ENCODE assay signal across 8 cellular contexts in the genomic region with DNA sequence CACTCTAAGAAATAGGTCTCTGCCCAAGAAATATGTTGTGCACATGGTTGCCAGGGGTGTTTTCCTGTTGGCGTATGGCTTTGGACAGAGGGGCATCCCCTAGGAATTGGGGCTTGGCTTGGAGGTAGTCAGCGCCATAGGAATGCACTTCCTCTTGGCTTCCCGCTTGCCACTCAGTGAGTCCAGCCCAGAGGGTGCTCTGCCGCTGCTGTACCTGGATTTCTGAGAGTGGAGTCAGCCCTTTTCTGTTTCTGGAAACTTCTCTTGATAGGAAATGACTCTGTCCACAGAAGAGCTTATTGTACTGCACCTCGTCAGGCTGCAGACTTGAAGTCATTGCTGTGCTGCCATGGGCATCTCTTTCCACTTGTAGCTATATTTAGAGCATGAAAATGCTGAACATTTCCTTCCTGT.
DNase-seq lines count a peak whose midpoint lies in the region; ATAC-seq and TF ChIP-seq lines count a peak whose summit lies in the region.

No MANE protein-coding gene starts in this region.

- no peaks in the 10 kb centered on the region for H3K36me3 ChIP-seq in Peyer's patch
- peaks cover 2% of the 10 kb centered on the region for H3K36me3 ChIP-seq in endodermal cell (ENCODE audit: control insufficient read depth, insufficient read depth, low read length)

- H3K27me3 Mint-ChIP-seq in natural killer cell treated with Interleukin-12 subunit alpha and Interleukin-12 subunit beta and Interleukin-15 and Interleukin-18, amount 100 ng/mL, for 72 hours, result no peaks in the 10 kb centered on the region
- H3K27me3 Mint-ChIP-seq in endodermal cell (ENCODE audit: insufficient read depth), result no peaks in the 10 kb centered on the region

- H3K36me3 Mint-ChIP-seq in natural killer cell treated with Interleukin-12 subunit alpha and Interleukin-12 subunit beta and Interleukin-15 and Interleukin-18, amount 100 ng/mL, for 72 hours, result no peaks in the 10 kb centered on the region
- no peaks in the 10 kb centered on the region for H3K36me3 Mint-ChIP-seq in endodermal cell (ENCODE audit: low read depth)

- H3K9ac ChIP-seq in endodermal cell (ENCODE audit: extremely low read depth, low read length, poor library complexity, severe bottlenecking), result no peak overlapping the region

- H3K4me1 Mint-ChIP-seq in natural killer cell treated with Interleukin-12 subunit alpha and Interleukin-12 subunit beta and Interleukin-15 and Interleukin-18, amount 100 ng/mL, for 72 hours (ENCODE audit: low read depth in 2 of 2), result peaks cover 46 to 53% of the 10 kb centered on the region in 2 donors
- H3K4me1 Mint-ChIP-seq in endodermal cell, result peaks cover 41% of the 10 kb centered on the region

- TF ChIP-seq POLR2A in Peyer's patch (IDR thresholded peaks at IDR 0.05), result no peak

- H3K27ac Mint-ChIP-seq in natural killer cell treated with Interleukin-12 subunit alpha and Interleukin-12 subunit beta and Interleukin-15 and Interleukin-18, amount 100 ng/mL, for 72 hours, result peak overlapping the region in 1 of 2 donors; percentile 18
- H3K27ac Mint-ChIP-seq in endodermal cell, result no peak overlapping the region

- no peaks in the 10 kb centered on the region for H3K27me3 ChIP-seq in Peyer's patch
- no peaks in the 10 kb centered on the region for H3K27me3 ChIP-seq in endodermal cell (ENCODE audit: control insufficient read depth, insufficient read depth, low read length, poor library complexity, severe bottlenecking)

- H3K4me3 Mint-ChIP-seq in natural killer cell treated with Interleukin-12 subunit alpha and Interleukin-12 subunit beta and Interleukin-15 and Interleukin-18, amount 100 ng/mL, for 72 hours, result peak overlapping the region; percentile 32
- no peak overlapping the region for H3K4me3 Mint-ChIP-seq in endodermal cell

- WGBS in endodermal cell (ENCODE audit: insufficient coverage in 1 of 2, insufficient read length in 1 of 2), 2 experiments, result 87 to 92% methylated on average over 5 of the region's 5 CpGs

- no peaks in the 10 kb centered on the region for H3K9me3 Mint-ChIP-seq in natural killer cell treated with Interleukin-12 subunit alpha and Interleukin-12 subunit beta and Interleukin-15 and Interleukin-18, amount 100 ng/mL, for 72 hours
- no peaks in the 10 kb centered on the region for H3K9me3 Mint-ChIP-seq in endodermal cell

- H3K27ac ChIP-seq in Peyer's patch, result peak overlapping the region in 3 of 4 donors; percentile 24 to 71 (median 70)
- peak overlapping the region; percentile 88 for H3K27ac ChIP-seq in epithelial cell of prostate
- H3K27ac ChIP-seq in endodermal cell (ENCODE audit: low read depth, low read length), result no peak overlapping the region

- H3K4me1 ChIP-seq in Peyer's patch (peaks cover 0 to 67% (median 23%) of the 10 kb centered on the region in 4 donors), endodermal cell (ENCODE audit: control insufficient read depth, insufficient read depth, low read length) (peaks cover 15% of the 10 kb centered on the region)

- H3K4me3 ChIP-seq in Peyer's patch (no peak overlapping the region), endodermal cell (ENCODE audit: low read length) (no peak overlapping the region)

- peak; percentile 56 for DNase-seq in GM04503 (ENCODE audit: low read depth)
- peak in 1 of 3 donors; percentile 43 for DNase-seq in Peyer's patch
- peak; percentile 41 for DNase-seq in epithelial cell of prostate (ENCODE audit: low read depth, low spot score)
- no peak for DNase-seq in natural killer cell treated with Interleukin-12 subunit alpha and Interleukin-12 subunit beta and Interleukin-15 and Interleukin-18, amount 100 ng/mL, for 72 hours (ENCODE audit: low spot score)
- DNase-seq in DMS153 (lab: John Stamatoyannopoulos, UW), result no peak
- no peak for DNase-seq in endodermal cell

- no peak for ATAC-seq in natural killer cell treated with Interleukin-12 subunit alpha and Interleukin-12 subunit beta and Interleukin-15 and Interleukin-18, amount 100 ng/mL, for 72 hours
- ATAC-seq in GM19452 (IDR thresholded peaks at IDR 0.05; ENCODE audit: unreplicated experiment) (no peak), HG03039 (IDR thresholded peaks at IDR 0.05; ENCODE audit: unreplicated experiment) (no peak)

- TF ChIP-seq CTCF in Peyer's patch (IDR thresholded peaks at IDR 0.05), result no peak
- no peak for TF ChIP-seq CTCF in endodermal cell (conservative IDR thresholded peaks at IDR 0.05)

- H3K9me3 ChIP-seq in Peyer's patch (no peaks in the 10 kb centered on the region), endodermal cell (ENCODE audit: control insufficient read depth, low read length) (no peaks in the 10 kb centered on the region)

Comparison
In these comparisons a context has a peak if more than half of its experiments do, and no peak if none do; other contexts are left out.
1. DNase-seq: peak in GM04503 (single experiment) and epithelial cell of prostate (single experiment); none in natural killer cell treated with Interleukin-12 subunit alpha and Interleukin-12 subunit beta and Interleukin-15 and Interleukin-18, amount 100 ng/mL, for 72 hours (single experiment), DMS153 (single experiment) and endodermal cell (single experiment).